In genomic region chr17:1123397-1124237, GRCh38 we compare ENCODE assay signal across 1 cellular context.
TF ChIP-seq lines count a peak whose summit lies in the region.

No MANE protein-coding gene starts in this region.

TF ChIP-seq in IMR-90, 13 proteins besides CTCF, POLR2A, EP300 and RAD21 (continued from another document):
- TF ChIP-seq SMC3 (IDR thresholded peaks at IDR 0.05; ENCODE audit: low read depth, low read length): no peak
- no peak for TF ChIP-seq BHLHE40 (IDR thresholded peaks at IDR 0.05; ENCODE audit: low read depth, low read length)
- no peak for TF ChIP-seq RCOR1 (IDR thresholded peaks at IDR 0.05; ENCODE audit: insufficient replicate concordance, low read length)
- no peak for TF ChIP-seq MAZ (IDR thresholded peaks at IDR 0.05; ENCODE audit: borderline replicate concordance, low read depth, low read length)
- no peak for TF ChIP-seq MXI1 (IDR thresholded peaks at IDR 0.05; ENCODE audit: borderline replicate concordance, low read depth, low read length)
- no peak for TF ChIP-seq MAFK (IDR thresholded peaks at IDR 0.05; ENCODE audit: low read depth, low read length)
- TF ChIP-seq NFE2L2 (IDR thresholded peaks at IDR 0.05; ENCODE audit: low read depth, low read length): no peak
- TF ChIP-seq CHD1 (IDR thresholded peaks at IDR 0.05; ENCODE audit: low read depth, low read length): no peak
- no peak for TF ChIP-seq RFX5 (IDR thresholded peaks at IDR 0.05; ENCODE audit: low read depth, low read length)
- no peak for TF ChIP-seq ELK1 (IDR thresholded peaks at IDR 0.05; ENCODE audit: borderline replicate concordance, low read depth, low read length)
TF ChIP-seq in IMR-90: peak in this region for 0.
